1 cellular context compared by ENCODE assay signal in the genomic region with DNA sequence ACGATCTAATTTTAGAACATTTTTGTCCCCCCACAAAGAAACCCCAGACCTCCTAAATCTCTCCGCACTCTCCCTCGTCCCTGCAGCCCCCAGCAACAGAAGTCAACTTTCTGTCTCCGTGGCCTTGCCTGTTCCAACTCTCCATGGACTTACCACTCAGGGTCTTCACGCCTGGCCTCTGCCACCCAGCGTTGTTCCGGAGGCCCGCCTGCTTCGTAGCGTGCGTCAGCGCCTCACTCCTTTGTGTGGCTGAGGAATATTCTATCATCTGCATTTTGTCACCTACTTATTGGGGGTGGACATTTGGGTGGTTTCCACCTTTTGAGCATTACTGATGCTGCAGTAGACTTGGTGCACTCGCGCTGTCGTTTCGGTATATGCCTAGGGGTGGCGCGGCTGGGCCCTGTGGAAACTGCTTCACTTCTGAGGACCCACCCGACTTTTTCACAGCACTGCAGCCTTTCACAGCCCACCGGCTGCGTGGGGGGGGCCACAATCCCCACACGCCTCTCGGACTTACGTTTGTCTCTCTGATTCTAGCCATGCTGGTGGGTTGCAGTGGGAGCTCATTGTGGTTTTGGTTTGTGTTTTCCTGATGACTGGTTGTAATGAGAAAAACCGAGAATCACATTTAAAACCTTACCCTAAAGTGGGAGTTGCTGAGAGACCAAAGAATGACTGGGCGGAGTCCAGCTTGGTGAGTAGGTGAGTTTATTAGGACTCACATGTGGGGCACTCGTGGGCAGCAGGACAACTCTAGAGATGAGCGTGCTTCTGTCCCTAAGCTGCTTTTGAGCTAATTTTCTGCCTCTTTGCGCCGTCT.
A peak's percentile ranks its signal among the peaks of the same experiment; 100 is the strongest.
TF ChIP-seq lines count a peak whose summit lies in the region.

No MANE protein-coding gene starts in this region.

TF ChIP-seq in GM12878, 131 proteins besides CTCF, POLR2A, EP300 and RAD21 (continued from another document and continues in another):
- no peak for TF ChIP-seq ZNF24 (IDR thresholded peaks at IDR 0.05)
- peak; percentile 48; the same call in 1 of the 2 replicates for TF ChIP-seq SMC3 (IDR thresholded peaks at IDR 0.05; ENCODE audit: borderline replicate concordance, low read length)
- TF ChIP-seq TCF12 (IDR thresholded peaks at IDR 0.05; ENCODE audit: low read depth, low read length), result no peak
- no peak for TF ChIP-seq ASH2L (IDR thresholded peaks at IDR 0.05; ENCODE audit: borderline replicate concordance, low read depth)
- no peak for TF ChIP-seq SIX5 (IDR thresholded peaks at IDR 0.05; ENCODE audit: low read depth, low read length, severe bottlenecking)
- no peak for TF ChIP-seq POLR2AphosphoS2 (IDR thresholded peaks at IDR 0.05; ENCODE audit: low read depth, low read length)
- no peak for TF ChIP-seq SREBF2 (IDR thresholded peaks at IDR 0.05; ENCODE audit: low read length)
- 0 out of 2 replicates have a peak, but pooled peaks have one; percentile 63 for TF ChIP-seq MXI1 (IDR thresholded peaks at IDR 0.05; ENCODE audit: low read depth, low read length)
- TF ChIP-seq YBX1 (IDR thresholded peaks at IDR 0.05), result no peak
- TF ChIP-seq, protein P1, sequence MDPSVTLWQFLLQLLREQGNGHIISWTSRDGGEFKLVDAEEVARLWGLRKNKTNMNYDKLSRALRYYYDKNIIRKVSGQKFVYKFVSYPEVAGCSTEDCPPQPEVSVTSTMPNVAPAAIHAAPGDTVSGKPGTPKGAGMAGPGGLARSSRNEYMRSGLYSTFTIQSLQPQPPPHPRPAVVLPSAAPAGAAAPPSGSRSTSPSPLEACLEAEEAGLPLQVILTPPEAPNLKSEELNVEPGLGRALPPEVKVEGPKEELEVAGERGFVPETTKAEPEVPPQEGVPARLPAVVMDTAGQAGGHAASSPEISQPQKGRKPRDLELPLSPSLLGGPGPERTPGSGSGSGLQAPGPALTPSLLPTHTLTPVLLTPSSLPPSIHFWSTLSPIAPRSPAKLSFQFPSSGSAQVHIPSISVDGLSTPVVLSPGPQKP (IDR thresholded peaks at IDR 0.05; ENCODE audit: low read depth, low read length), result no peak
- TF ChIP-seq ZNF274 (IDR thresholded peaks at IDR 0.05; ENCODE audit: insufficient read depth, insufficient read length), result no peak
- peak; percentile 64; the same call in 1 of the 2 replicates for TF ChIP-seq CREB1 (IDR thresholded peaks at IDR 0.05; ENCODE audit: low read depth)
- TF ChIP-seq E4F1 (IDR thresholded peaks at IDR 0.05; ENCODE audit: borderline replicate concordance, partially characterized antibody), result no peak
- TF ChIP-seq FOXM1 (IDR thresholded peaks at IDR 0.05; ENCODE audit: low read depth, low read length), result peak; percentile 89
- TF ChIP-seq ATF7 (IDR thresholded peaks at IDR 0.05; ENCODE audit: low read depth), result peak; percentile 79
- TF ChIP-seq SUPT20H (IDR thresholded peaks at IDR 0.05; ENCODE audit: borderline replicate concordance, control insufficient read depth, low read depth, low read length), result no peak
- peak; percentile 95 for TF ChIP-seq NBN (IDR thresholded peaks at IDR 0.05)
- peak; percentile 95 for TF ChIP-seq BACH1 (IDR thresholded peaks at IDR 0.05; ENCODE audit: borderline replicate concordance)
- peak; percentile 69; the same call in 1 of the 2 replicates for TF ChIP-seq TCF7 (IDR thresholded peaks at IDR 0.05; ENCODE audit: borderline replicate concordance)
- no peak; the same call in 1 of the 2 replicates for TF ChIP-seq MAX (IDR thresholded peaks at IDR 0.05; ENCODE audit: low read depth, low read length)
- no peak for TF ChIP-seq LARP7 (IDR thresholded peaks at IDR 0.05)
- TF ChIP-seq, protein P2, sequence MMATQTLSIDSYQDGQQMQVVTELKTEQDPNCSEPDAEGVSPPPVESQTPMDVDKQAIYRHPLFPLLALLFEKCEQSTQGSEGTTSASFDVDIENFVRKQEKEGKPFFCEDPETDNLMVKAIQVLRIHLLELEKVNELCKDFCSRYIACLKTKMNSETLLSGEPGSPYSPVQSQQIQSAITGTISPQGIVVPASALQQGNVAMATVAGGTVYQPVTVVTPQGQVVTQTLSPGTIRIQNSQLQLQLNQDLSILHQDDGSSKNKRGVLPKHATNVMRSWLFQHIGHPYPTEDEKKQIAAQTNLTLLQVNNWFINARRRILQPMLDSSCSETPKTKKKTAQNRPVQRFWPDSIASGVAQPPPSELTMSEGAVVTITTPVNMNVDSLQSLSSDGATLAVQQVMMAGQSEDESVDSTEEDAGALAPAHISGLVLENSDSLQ (IDR thresholded peaks at IDR 0.05), result 0 out of 2 replicates have a peak, but pooled peaks have one; percentile 7
- no peak for TF ChIP-seq RBBP5 (conservative IDR thresholded peaks at IDR 0.05)
- TF ChIP-seq HDGF (IDR thresholded peaks at IDR 0.05), result no peak; the same call in none of the 2 replicates
- TF ChIP-seq, protein P3, sequence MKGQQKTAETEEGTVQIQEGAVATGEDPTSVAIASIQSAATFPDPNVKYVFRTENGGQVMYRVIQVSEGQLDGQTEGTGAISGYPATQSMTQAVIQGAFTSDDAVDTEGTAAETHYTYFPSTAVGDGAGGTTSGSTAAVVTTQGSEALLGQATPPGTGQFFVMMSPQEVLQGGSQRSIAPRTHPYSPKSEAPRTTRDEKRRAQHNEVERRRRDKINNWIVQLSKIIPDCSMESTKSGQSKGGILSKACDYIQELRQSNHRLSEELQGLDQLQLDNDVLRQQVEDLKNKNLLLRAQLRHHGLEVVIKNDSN (IDR thresholded peaks at IDR 0.05; ENCODE audit: borderline replicate concordance, extremely low read length, insufficient read depth, low read depth, low read length), result no peak
- no peak for TF ChIP-seq TARDBP (IDR thresholded peaks at IDR 0.05; ENCODE audit: borderline replicate concordance)
- peak; percentile 85 for TF ChIP-seq MTA2 (IDR thresholded peaks at IDR 0.05; ENCODE audit: low read depth)
- TF ChIP-seq, protein P4, sequence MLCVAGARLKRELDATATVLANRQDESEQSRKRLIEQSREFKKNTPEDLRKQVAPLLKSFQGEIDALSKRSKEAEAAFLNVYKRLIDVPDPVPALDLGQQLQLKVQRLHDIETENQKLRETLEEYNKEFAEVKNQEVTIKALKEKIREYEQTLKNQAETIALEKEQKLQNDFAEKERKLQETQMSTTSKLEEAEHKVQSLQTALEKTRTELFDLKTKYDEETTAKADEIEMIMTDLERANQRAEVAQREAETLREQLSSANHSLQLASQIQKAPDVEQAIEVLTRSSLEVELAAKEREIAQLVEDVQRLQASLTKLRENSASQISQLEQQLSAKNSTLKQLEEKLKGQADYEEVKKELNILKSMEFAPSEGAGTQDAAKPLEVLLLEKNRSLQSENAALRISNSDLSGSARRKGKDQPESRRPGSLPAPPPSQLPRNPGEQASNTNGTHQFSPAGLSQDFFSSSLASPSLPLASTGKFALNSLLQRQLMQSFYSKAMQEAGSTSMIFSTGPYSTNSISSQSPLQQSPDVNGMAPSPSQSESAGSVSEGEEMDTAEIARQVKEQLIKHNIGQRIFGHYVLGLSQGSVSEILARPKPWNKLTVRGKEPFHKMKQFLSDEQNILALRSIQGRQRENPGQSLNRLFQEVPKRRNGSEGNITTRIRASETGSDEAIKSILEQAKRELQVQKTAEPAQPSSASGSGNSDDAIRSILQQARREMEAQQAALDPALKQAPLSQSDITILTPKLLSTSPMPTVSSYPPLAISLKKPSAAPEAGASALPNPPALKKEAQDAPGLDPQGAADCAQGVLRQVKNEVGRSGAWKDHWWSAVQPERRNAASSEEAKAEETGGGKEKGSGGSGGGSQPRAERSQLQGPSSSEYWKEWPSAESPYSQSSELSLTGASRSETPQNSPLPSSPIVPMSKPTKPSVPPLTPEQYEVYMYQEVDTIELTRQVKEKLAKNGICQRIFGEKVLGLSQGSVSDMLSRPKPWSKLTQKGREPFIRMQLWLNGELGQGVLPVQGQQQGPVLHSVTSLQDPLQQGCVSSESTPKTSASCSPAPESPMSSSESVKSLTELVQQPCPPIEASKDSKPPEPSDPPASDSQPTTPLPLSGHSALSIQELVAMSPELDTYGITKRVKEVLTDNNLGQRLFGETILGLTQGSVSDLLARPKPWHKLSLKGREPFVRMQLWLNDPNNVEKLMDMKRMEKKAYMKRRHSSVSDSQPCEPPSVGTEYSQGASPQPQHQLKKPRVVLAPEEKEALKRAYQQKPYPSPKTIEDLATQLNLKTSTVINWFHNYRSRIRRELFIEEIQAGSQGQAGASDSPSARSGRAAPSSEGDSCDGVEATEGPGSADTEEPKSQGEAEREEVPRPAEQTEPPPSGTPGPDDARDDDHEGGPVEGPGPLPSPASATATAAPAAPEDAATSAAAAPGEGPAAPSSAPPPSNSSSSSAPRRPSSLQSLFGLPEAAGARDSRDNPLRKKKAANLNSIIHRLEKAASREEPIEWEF (IDR thresholded peaks at IDR 0.05; ENCODE audit: insufficient replicate concordance, low read depth, low read length), result no peak
- no peak for TF ChIP-seq TCF3 (IDR thresholded peaks at IDR 0.05; ENCODE audit: borderline replicate concordance, insufficient read depth, low read depth, low read length)
- no peak for TF ChIP-seq JUND (IDR thresholded peaks at IDR 0.05; ENCODE audit: low read depth, low read length)
- TF ChIP-seq SRF (IDR thresholded peaks at IDR 0.05; ENCODE audit: low read depth in 2 of 2, low read length in 2 of 2), result 0 out of 4 replicates have a peak, but pooled peaks of 1 of the 2 experiments have one; percentile 11
- TF ChIP-seq PBX3 (IDR thresholded peaks at IDR 0.05; ENCODE audit: insufficient replicate concordance, low read depth, low read length), result peak; percentile 13
- TF ChIP-seq POLR2AphosphoS5 (IDR thresholded peaks at IDR 0.05; ENCODE audit: low read length), result peak; percentile 25; the same call in 1 of the 2 replicates
- TF ChIP-seq, protein P5, sequence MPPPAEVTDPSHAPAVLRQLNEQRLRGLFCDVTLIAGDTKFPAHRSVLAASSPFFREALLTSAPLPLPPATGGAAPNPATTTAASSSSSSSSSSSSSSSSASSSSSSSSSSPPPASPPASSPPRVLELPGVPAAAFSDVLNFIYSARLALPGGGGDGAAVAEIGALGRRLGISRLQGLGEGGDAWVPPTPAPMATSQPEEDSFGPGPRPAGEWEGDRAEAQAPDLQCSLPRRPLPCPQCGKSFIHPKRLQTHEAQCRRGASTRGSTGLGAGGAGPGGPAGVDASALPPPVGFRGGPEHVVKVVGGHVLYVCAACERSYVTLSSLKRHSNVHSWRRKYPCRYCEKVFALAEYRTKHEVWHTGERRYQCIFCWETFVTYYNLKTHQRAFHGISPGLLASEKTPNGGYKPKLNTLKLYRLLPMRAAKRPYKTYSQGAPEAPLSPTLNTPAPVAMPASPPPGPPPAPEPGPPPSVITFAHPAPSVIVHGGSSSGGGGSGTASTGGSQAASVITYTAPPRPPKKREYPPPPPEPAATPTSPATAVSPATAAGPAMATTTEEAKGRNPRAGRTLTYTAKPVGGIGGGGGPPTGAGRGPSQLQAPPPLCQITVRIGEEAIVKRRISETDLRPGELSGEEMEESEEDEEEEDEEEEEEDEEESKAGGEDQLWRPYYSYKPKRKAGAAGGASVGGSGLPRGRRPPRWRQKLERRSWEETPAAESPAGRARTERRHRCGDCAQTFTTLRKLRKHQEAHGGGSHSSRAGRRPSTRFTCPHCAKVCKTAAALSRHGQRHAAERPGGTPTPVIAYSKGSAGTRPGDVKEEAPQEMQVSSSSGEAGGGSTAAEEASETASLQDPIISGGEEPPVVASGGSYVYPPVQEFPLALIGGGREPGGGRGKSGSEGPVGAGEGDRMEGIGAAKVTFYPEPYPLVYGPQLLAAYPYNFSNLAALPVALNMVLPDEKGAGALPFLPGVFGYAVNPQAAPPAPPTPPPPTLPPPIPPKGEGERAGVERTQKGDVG (CRISPR knock-in tag; IDR thresholded peaks at IDR 0.05), result no peak
- no peak; the same call in 1 of the 2 replicates for TF ChIP-seq TBL1XR1 (IDR thresholded peaks at IDR 0.05; ENCODE audit: low read depth, low read length)
- no peak for TF ChIP-seq NFXL1 (IDR thresholded peaks at IDR 0.05; ENCODE audit: borderline replicate concordance)
- peak; percentile 84; the same call in 1 of the 2 replicates for TF ChIP-seq ZBED1 (IDR thresholded peaks at IDR 0.05; ENCODE audit: borderline replicate concordance)
- peak; percentile 88 for TF ChIP-seq NFIC (IDR thresholded peaks at IDR 0.05; ENCODE audit: low read depth, low read length)
- TF ChIP-seq, protein P6, sequence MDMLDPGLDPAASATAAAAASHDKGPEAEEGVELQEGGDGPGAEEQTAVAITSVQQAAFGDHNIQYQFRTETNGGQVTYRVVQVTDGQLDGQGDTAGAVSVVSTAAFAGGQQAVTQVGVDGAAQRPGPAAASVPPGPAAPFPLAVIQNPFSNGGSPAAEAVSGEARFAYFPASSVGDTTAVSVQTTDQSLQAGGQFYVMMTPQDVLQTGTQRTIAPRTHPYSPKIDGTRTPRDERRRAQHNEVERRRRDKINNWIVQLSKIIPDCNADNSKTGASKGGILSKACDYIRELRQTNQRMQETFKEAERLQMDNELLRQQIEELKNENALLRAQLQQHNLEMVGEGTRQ (IDR thresholded peaks at IDR 0.05; ENCODE audit: borderline replicate concordance, low read depth, low read length), result no peak
- TF ChIP-seq CBX5 (IDR thresholded peaks at IDR 0.05; ENCODE audit: low read depth), result peak; percentile 91; the same call in 1 of the 2 replicates
- TF ChIP-seq KLF5 (IDR thresholded peaks at IDR 0.05; ENCODE audit: partially characterized antibody), result no peak
